ENCODE assay signal across 1 cellular context in the genomic region with DNA sequence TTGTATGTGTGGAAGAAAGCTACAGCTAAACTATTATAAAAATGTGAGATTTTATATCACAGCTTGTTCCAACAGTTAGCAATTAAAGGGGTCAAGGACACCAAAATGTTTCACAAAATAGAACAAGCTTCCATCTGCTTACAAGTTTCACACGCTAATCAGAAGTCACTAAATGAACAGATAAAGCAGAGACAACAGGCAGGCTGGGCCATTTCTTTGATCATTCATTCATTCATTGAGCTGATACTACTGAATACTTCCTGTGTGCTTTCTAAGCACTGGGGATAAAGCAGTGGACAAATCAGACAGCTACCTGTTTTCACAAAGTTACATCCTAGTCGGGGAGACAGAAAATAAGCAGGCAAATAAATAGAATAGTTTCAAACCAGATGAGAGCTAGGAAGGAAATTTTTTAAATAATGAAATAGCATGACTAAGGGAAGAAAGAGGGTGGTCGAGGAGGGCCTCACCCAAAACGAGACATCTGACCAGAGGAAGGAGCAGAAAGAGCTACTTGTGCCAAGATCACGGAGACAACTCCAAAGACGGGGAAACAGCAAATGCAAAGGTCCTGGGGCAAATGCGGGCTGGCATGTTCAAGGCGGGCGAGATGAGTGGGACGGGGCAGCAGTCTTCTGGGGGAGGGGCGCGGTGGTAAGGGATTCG.
TF ChIP-seq lines count a peak whose summit lies in the region.

No MANE protein-coding gene starts in this region.

TF ChIP-seq in WTC11, 78 proteins besides CTCF, POLR2A, EP300 and RAD21 (continued from another document):
- TF ChIP-seq, protein P1, sequence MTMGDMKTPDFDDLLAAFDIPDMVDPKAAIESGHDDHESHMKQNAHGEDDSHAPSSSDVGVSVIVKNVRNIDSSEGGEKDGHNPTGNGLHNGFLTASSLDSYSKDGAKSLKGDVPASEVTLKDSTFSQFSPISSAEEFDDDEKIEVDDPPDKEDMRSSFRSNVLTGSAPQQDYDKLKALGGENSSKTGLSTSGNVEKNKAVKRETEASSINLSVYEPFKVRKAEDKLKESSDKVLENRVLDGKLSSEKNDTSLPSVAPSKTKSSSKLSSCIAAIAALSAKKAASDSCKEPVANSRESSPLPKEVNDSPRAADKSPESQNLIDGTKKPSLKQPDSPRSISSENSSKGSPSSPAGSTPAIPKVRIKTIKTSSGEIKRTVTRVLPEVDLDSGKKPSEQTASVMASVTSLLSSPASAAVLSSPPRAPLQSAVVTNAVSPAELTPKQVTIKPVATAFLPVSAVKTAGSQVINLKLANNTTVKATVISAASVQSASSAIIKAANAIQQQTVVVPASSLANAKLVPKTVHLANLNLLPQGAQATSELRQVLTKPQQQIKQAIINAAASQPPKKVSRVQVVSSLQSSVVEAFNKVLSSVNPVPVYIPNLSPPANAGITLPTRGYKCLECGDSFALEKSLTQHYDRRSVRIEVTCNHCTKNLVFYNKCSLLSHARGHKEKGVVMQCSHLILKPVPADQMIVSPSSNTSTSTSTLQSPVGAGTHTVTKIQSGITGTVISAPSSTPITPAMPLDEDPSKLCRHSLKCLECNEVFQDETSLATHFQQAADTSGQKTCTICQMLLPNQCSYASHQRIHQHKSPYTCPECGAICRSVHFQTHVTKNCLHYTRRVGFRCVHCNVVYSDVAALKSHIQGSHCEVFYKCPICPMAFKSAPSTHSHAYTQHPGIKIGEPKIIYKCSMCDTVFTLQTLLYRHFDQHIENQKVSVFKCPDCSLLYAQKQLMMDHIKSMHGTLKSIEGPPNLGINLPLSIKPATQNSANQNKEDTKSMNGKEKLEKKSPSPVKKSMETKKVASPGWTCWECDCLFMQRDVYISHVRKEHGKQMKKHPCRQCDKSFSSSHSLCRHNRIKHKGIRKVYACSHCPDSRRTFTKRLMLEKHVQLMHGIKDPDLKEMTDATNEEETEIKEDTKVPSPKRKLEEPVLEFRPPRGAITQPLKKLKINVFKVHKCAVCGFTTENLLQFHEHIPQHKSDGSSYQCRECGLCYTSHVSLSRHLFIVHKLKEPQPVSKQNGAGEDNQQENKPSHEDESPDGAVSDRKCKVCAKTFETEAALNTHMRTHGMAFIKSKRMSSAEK (CRISPR knock-in tag; IDR thresholded peaks at IDR 0.05; ENCODE audit: borderline replicate concordance), result no peak
- TF ChIP-seq, protein P2, sequence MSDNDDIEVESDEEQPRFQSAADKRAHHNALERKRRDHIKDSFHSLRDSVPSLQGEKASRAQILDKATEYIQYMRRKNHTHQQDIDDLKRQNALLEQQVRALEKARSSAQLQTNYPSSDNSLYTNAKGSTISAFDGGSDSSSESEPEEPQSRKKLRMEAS (CRISPR knock-in tag; IDR thresholded peaks at IDR 0.05), result no peak
- TF ChIP-seq, protein P3, sequence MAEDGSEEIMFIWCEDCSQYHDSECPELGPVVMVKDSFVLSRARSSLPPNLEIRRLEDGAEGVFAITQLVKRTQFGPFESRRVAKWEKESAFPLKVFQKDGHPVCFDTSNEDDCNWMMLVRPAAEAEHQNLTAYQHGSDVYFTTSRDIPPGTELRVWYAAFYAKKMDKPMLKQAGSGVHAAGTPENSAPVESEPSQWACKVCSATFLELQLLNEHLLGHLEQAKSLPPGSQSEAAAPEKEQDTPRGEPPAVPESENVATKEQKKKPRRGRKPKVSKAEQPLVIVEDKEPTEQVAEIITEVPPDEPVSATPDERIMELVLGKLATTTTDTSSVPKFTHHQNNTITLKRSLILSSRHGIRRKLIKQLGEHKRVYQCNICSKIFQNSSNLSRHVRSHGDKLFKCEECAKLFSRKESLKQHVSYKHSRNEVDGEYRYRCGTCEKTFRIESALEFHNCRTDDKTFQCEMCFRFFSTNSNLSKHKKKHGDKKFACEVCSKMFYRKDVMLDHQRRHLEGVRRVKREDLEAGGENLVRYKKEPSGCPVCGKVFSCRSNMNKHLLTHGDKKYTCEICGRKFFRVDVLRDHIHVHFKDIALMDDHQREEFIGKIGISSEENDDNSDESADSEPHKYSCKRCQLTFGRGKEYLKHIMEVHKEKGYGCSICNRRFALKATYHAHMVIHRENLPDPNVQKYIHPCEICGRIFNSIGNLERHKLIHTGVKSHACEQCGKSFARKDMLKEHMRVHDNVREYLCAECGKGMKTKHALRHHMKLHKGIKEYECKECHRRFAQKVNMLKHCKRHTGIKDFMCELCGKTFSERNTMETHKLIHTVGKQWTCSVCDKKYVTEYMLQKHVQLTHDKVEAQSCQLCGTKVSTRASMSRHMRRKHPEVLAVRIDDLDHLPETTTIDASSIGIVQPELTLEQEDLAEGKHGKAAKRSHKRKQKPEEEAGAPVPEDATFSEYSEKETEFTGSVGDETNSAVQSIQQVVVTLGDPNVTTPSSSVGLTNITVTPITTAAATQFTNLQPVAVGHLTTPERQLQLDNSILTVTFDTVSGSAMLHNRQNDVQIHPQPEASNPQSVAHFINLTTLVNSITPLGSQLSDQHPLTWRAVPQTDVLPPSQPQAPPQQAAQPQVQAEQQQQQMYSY (CRISPR knock-in tag; IDR thresholded peaks at IDR 0.05), result no peak
- TF ChIP-seq, protein P4, sequence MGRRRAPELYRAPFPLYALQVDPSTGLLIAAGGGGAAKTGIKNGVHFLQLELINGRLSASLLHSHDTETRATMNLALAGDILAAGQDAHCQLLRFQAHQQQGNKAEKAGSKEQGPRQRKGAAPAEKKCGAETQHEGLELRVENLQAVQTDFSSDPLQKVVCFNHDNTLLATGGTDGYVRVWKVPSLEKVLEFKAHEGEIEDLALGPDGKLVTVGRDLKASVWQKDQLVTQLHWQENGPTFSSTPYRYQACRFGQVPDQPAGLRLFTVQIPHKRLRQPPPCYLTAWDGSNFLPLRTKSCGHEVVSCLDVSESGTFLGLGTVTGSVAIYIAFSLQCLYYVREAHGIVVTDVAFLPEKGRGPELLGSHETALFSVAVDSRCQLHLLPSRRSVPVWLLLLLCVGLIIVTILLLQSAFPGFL (CRISPR knock-in tag; IDR thresholded peaks at IDR 0.05; ENCODE audit: borderline replicate concordance), result no peak
- TF ChIP-seq SMAD4 (CRISPR knock-in tag; IDR thresholded peaks at IDR 0.05), result no peak
- TF ChIP-seq FOXJ3 (CRISPR knock-in tag; IDR thresholded peaks at IDR 0.05; ENCODE audit: borderline replicate concordance), result no peak
- no peak for TF ChIP-seq SMAD3 (CRISPR knock-in tag; IDR thresholded peaks at IDR 0.05; ENCODE audit: borderline replicate concordance)
- no peak for TF ChIP-seq ATF1 (CRISPR knock-in tag; IDR thresholded peaks at IDR 0.05)
- TF ChIP-seq, protein P5, sequence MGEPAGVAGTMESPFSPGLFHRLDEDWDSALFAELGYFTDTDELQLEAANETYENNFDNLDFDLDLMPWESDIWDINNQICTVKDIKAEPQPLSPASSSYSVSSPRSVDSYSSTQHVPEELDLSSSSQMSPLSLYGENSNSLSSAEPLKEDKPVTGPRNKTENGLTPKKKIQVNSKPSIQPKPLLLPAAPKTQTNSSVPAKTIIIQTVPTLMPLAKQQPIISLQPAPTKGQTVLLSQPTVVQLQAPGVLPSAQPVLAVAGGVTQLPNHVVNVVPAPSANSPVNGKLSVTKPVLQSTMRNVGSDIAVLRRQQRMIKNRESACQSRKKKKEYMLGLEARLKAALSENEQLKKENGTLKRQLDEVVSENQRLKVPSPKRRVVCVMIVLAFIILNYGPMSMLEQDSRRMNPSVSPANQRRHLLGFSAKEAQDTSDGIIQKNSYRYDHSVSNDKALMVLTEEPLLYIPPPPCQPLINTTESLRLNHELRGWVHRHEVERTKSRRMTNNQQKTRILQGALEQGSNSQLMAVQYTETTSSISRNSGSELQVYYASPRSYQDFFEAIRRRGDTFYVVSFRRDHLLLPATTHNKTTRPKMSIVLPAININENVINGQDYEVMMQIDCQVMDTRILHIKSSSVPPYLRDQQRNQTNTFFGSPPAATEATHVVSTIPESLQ (CRISPR knock-in tag; IDR thresholded peaks at IDR 0.05), result no peak
- TF ChIP-seq KAT7 (CRISPR knock-in tag; IDR thresholded peaks at IDR 0.05; ENCODE audit: borderline replicate concordance), result no peak
- TF ChIP-seq, protein P6, sequence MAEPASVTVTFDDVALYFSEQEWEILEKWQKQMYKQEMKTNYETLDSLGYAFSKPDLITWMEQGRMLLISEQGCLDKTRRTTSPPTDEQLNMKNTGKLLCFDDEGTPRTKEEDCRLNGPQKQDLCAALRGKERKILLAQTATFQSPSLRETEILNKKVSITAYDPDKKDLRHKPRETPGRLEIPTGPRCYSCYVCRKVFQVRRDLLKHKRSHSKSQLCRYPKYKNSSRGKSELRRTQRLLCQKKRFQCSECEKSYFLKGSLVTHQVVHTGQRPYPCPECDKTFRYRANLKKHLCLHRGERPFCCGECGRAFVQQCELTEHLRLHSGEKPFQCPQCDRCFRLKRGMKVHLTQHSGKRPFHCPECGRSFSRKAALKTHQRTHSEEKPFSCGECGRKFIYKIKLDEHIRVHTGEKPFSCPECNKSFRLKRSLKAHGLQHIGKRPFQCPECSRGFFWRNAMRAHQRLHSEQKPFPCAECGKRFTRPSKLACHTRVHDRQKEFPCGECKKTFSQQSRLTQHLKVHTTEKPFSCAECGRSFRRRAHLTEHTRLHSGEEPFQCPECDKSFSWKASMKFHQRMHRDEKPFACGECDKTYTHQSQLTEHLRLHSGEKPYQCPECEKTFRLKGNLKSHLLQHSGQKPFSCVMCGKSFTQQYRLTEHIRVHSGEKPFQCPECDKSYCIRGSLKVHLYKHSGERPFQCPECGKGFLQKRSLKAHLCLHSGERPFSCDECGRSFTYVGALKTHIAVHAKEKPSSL (CRISPR knock-in tag; conservative IDR thresholded peaks at IDR 0.05), result no peak
- TF ChIP-seq, protein P7, sequence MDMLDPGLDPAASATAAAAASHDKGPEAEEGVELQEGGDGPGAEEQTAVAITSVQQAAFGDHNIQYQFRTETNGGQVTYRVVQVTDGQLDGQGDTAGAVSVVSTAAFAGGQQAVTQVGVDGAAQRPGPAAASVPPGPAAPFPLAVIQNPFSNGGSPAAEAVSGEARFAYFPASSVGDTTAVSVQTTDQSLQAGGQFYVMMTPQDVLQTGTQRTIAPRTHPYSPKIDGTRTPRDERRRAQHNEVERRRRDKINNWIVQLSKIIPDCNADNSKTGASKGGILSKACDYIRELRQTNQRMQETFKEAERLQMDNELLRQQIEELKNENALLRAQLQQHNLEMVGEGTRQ (CRISPR knock-in tag; IDR thresholded peaks at IDR 0.05), result no peak
- TF ChIP-seq RELA (CRISPR knock-in tag; IDR thresholded peaks at IDR 0.05; ENCODE audit: borderline replicate concordance), result no peak
